In the genomic region with DNA sequence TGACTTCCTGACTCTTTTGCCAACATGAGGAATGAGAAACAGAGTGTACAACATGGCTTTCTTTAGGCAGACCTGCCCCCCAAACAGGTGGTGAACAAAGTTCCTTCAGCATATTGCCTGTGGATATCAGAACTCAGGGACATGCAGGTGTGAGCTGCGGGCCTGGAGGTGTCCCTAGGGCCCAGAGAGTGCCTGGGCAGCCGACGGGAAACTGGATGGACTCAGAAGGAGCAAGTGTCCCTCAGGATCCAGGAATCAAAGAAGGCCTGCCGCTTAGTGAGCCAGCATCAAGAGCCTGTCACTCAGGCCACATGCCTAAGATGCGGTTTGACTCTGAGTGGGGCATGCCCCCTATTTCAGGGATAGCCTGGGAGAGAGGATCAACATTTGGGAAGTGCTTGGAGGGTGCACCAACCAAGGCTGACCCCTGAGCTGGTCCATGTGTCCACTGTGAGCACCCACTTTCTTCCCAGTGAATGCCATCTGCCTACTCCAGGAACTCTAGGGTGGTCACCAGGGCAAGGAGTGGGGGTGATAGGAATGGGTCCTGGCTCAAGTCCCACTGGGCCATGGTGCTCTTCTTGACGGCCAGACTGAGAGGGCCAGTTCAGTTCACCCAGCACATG, we compare ENCODE assay signal across 19 cellular contexts.
"Had no signal": no experiment of that assay in that cellular context is flagged by ENCODE, and none has a peak within 500 bp of the region (broad histone marks: within the 10 kb centered on the region; RNA-seq: fewer than 3 reads in every experiment).

No MANE protein-coding gene starts in this region.

- H3K27me3 Mint-ChIP-seq: activated naive CD8-positive, alpha-beta T cell treated with anti-CD3 and anti-CD28 coated beads for 36 hours had no signal

- H3K36me3 ChIP-seq: gastrocnemius medialis had no signal

- H3K4me3 Mint-ChIP-seq: activated naive CD8-positive, alpha-beta T cell treated with anti-CD3 and anti-CD28 coated beads for 36 hours; activated T-helper 1 cell treated with anti-CD3 and anti-CD28 coated beads, Interleukin-12 subunit alpha, Interleukin-12 subunit beta, Interleukin-2, Interleukin-4 antibody, amounts not matched to agents 30 ng/mL and 10 ng/mL and 1 ng/mL, durations not matched to agents 14 hours and 24 hours and 36 hours; endodermal cell; natural killer cell treated with Interleukin-12 subunit alpha and Interleukin-12 subunit beta and Interleukin-15 and Interleukin-18, amount 100 ng/mL, for 72 hours; stimulated activated naive B cell treated with anti-CD40 and anti-IgM and Interleukin-4, amounts not matched to agents 10 μg/mL and 1 μg/mL and 100 μg/mL, for 72 hours; T-helper 17 cell; WTC11 had no signal

- H3K4me3 ChIP-seq: dorsolateral prefrontal cortex, gastrocnemius medialis had no signal

- H3K4me1 Mint-ChIP-seq: activated naive CD8-positive, alpha-beta T cell treated with anti-CD3 and anti-CD28 coated beads for 36 hours; endodermal cell; stimulated activated naive B cell treated with anti-CD40 and anti-IgM and Interleukin-4, amounts not matched to agents 10 μg/mL and 1 μg/mL and 100 μg/mL, for 72 hours; T-helper 17 cell; WTC11 had no signal

- ATAC-seq: gastrocnemius medialis; stimulated activated naive B cell treated with anti-CD40 and anti-IgM and Interleukin-4, amounts not matched to agents 10 μg/mL and 1 μg/mL and 100 μg/mL, for 72 hours; T-helper 17 cell; WTC11 had no signal

- H3K36me3 Mint-ChIP-seq: activated naive CD8-positive, alpha-beta T cell treated with anti-CD3 and anti-CD28 coated beads for 36 hours; natural killer cell treated with Interleukin-12 subunit alpha and Interleukin-12 subunit beta and Interleukin-15 and Interleukin-18, amount 100 ng/mL, for 72 hours; stimulated activated naive B cell treated with anti-CD40 and anti-IgM and Interleukin-4, amounts not matched to agents 10 μg/mL and 1 μg/mL and 100 μg/mL, for 72 hours; WTC11 had no signal

- H3K27ac Mint-ChIP-seq: activated naive CD8-positive, alpha-beta T cell treated with anti-CD3 and anti-CD28 coated beads for 36 hours; activated T-helper 1 cell treated with anti-CD3 and anti-CD28 coated beads, Interleukin-12 subunit alpha, Interleukin-12 subunit beta, Interleukin-2, Interleukin-4 antibody, amounts not matched to agents 30 ng/mL and 10 ng/mL and 1 ng/mL, durations not matched to agents 14 hours and 24 hours and 36 hours; endodermal cell; natural killer cell treated with Interleukin-12 subunit alpha and Interleukin-12 subunit beta and Interleukin-15 and Interleukin-18, amount 100 ng/mL, for 72 hours; stimulated activated naive B cell treated with anti-CD40 and anti-IgM and Interleukin-4, amounts not matched to agents 10 μg/mL and 1 μg/mL and 100 μg/mL, for 72 hours; T-helper 17 cell; WTC11 had no signal

- DNase-seq: activated CD4-positive, alpha-beta T cell treated with anti-CD3 and anti-CD28 coated beads for 48 hours; activated CD8-positive, alpha-beta memory T cell treated with anti-CD3 and anti-CD28 coated beads for 24 hours; activated naive CD8-positive, alpha-beta T cell treated with anti-CD3 and anti-CD28 coated beads for 36 hours; amygdala; dorsolateral prefrontal cortex; endodermal cell; gastrocnemius medialis; hippocampal formation; kidney; mesendoderm; SIG-M5; stimulated activated CD4-positive, alpha-beta T cell treated with anti-CD3 and anti-CD28 coated beads, Interleukin-15, amount 100 ng/mL, for 24 hours; stimulated activated CD4-positive, alpha-beta T cell treated with anti-CD3 and anti-CD28 coated beads, Interleukin-4, amount 100 ng/mL, for 1 hour; stimulated activated naive B cell treated with anti-CD40 and anti-IgM and Interleukin-4, amounts not matched to agents 10 μg/mL and 1 μg/mL and 100 μg/mL, for 72 hours; T-helper 17 cell; trophoblast cell had no signal

- H3K9me3 Mint-ChIP-seq: activated naive CD8-positive, alpha-beta T cell treated with anti-CD3 and anti-CD28 coated beads for 36 hours; activated T-helper 1 cell treated with anti-CD3 and anti-CD28 coated beads, Interleukin-12 subunit alpha, Interleukin-12 subunit beta, Interleukin-2, Interleukin-4 antibody, amounts not matched to agents 30 ng/mL and 10 ng/mL and 1 ng/mL, durations not matched to agents 14 hours and 24 hours and 36 hours; endodermal cell; natural killer cell treated with Interleukin-12 subunit alpha and Interleukin-12 subunit beta and Interleukin-15 and Interleukin-18, amount 100 ng/mL, for 72 hours; stimulated activated naive B cell treated with anti-CD40 and anti-IgM and Interleukin-4, amounts not matched to agents 10 μg/mL and 1 μg/mL and 100 μg/mL, for 72 hours; WTC11 had no signal

- H3K27me3 ChIP-seq: dorsolateral prefrontal cortex, gastrocnemius medialis had no signal

- H3K9me3 ChIP-seq: gastrocnemius medialis had no signal

- H3K4me1 ChIP-seq: gastrocnemius medialis had no signal

- H3K27ac ChIP-seq: dorsolateral prefrontal cortex, gastrocnemius medialis had no signal
